In genomic region chr6:7085911-7086310, GRCh38 we compare ENCODE assay signal across 8 cellular contexts. TPM values are rescaled to one million over a fixed set of nuclear protein-coding genes. Genes with fewer than 3 reads are reported as not detected.
DNase-seq lines count a peak whose midpoint lies in the region; ATAC-seq, FAIRE-seq and TF ChIP-seq lines count a peak whose summit lies in the region.

No MANE protein-coding gene starts in this region.

- no peak for FAIRE-seq in GM12892 (lab: Jason Lieb, UNC)

- peaks cover 0 to 17% of the 10 kb centered on the region in 2 donors for H3K4me1 ChIP-seq in left lung

- ATAC-seq in HG02678 (IDR thresholded peaks at IDR 0.05; ENCODE audit: unreplicated experiment) (peak; percentile 33), left lung (peak; percentile 27)

- no peak for TF ChIP-seq POLR2A in GM12892 (IDR thresholded peaks at IDR 0.05; ENCODE audit: low read depth, low read length)

- peak; percentile 64 for DNase-seq in NCI-H748 (lab: John Stamatoyannopoulos, UW; ENCODE audit: unreplicated experiment)
- DNase-seq in NCI-H748 treated with DMSO at 0.1 percent for 48 hours (lab: John Stamatoyannopoulos, UW), result no peak
- peak; percentile 88 for DNase-seq in RPMI8226
- no peak for DNase-seq in left lung
- DNase-seq in stimulated activated naive CD4-positive, alpha-beta T cell treated with Interleukin-2 at 50 U/mL for 16 hours (lab: John Stamatoyannopoulos, UW), result no peak
- DNase-seq in GM12892 (ENCODE audit: insufficient read length), result no peak
- DNase-seq in GM13976 (ENCODE audit: low spot score), result no peak

- in situ Hi-C loops in GM13976 (cut with MboI; ENCODE audit: low sequenced_read_pairs, unreplicated experiment), result no loop called here

- intact Hi-C loops in left lung (cut with DNase I), result no loop called here

- H3K4me3 ChIP-seq in left lung, result no peak overlapping the region

- H3K36me3 ChIP-seq in left lung, result no peaks in the 10 kb centered on the region

- TF ChIP-seq CTCF in left lung (IDR thresholded peaks at IDR 0.05) (no peak), GM13976 (IDR thresholded peaks at IDR 0.05; ENCODE audit: borderline replicate concordance, control extremely low read depth, extremely low read depth, insufficient read depth, missing control alignments) (no peak)

- H3K27me3 ChIP-seq in left lung, result no peaks in the 10 kb centered on the region

- peak overlapping the region in 1 of 2 donors; percentile 73 for H3K27ac ChIP-seq in left lung

- no peaks in the 10 kb centered on the region for H3K9me3 ChIP-seq in left lung

RNA-seq across cellular contexts. Expression of gene RREB1, which starts 21.9 kb away (rescaled TPM):
- 10 to 100 TPM; 49.3 to 54.0 TPM for total RNA-seq in left lung
- 7.8 TPM for polyA plus RNA-seq in GM12892 (2012; ENCODE audit: missing spikeins)

Comparison
In these comparisons a context has a peak if more than half of its experiments do, and no peak if none do; other contexts are left out.
1. DNase-seq: peak in NCI-H748 (single experiment) and RPMI8226 (single experiment); none in NCI-H748 treated with DMSO at 0.1 percent for 48 hours (single experiment), left lung (0 of 2), stimulated activated naive CD4-positive, alpha-beta T cell treated with Interleukin-2 at 50 U/mL for 16 hours (single experiment), GM12892 (single experiment) and GM13976 (single experiment).